Comparison of ENCODE assay signal across 9 cellular contexts in the genomic region with DNA sequence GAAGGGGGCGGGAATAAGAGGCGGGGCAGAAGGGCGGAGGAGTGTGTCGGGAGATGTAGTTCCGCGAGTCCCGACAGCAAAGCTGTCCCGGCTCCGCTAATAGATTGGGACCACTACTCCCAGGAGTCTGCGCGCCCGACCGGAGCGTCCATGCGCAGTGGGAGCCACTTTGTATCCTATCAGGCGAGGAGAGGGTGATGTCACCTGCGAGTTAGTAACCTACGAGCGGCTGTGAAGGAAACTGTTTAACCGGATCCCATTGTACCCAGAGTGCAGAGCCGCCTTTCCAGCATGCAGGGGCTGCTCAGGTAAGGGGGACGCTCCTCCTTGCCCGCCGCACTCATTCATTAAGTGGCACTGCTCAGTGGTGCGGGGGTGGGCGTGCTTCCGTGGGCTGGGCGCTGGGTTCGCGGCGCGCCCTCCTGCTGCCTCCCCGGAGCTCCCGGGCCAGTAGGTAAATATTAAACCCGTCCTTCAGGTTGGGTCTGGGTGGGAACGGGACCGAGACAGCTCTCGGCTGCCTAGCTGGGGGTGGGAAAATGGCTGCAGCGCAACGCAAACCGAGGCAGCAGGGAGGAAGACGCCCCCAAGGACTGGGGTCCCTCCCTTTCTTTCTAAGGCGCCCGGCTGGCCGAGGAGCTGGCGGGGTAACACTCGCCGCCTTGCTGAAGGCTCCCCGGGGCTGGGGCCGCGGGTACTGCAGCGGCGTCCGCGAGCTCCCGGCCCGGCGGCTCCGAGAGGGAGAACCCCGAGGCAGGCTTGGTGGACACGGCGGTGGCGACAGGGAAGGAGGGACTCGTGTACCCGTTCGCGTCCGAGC. TPM values are rescaled to one million over a fixed set of nuclear protein-coding genes. Genes with fewer than 3 reads are reported as not detected.
DNase-seq lines count a peak whose midpoint lies in the region; ATAC-seq, FAIRE-seq and TF ChIP-seq lines count a peak whose summit lies in the region.
"Had no signal": no experiment of that assay in that cellular context is flagged by ENCODE, and none has a peak within 500 bp of the region (broad histone marks: within the 10 kb centered on the region; RNA-seq: fewer than 3 reads in every experiment).

A gene (plus strand): TSS at position 207 of the 820 bp plus-strand sequence. CDS start 74,811 bp downstream, outside the sequence.

- DNase-seq in AG09319 (ENCODE audit: extremely low read depth, low read depth) = peak; percentile 95
- DNase-seq in NCI-H446 (lab: John Stamatoyannopoulos, UW) = peak; percentile 94 to 98
- peak; percentile 94 to 99 for DNase-seq in cerebellar nuclear complex (lab: John Stamatoyannopoulos, UW)
- peak; percentile 99 for DNase-seq in kidney
- peak; percentile 96 for DNase-seq in stimulated activated CD4-positive, alpha-beta T cell treated with anti-CD3 and anti-CD28 coated beads, Interleukin-15, amount 100 ng/mL, for 24 hours

- FAIRE-seq in kidney (lab: Jason Lieb, UNC) = peak; percentile 70
- FAIRE-seq: colon had no signal

- intact Hi-C loops in kidney (cut with DNase I) = no loop called here

- H3K9me3 ChIP-seq in kidney (ENCODE audit: control insufficient read depth in 1 of 2, low read length in 2 of 2) = no peaks in the 10 kb centered on the region

- peaks cover 0 to 11% of the 10 kb centered on the region in 2 donors for H3K4me1 ChIP-seq in kidney (ENCODE audit: control insufficient read depth in 1 of 2, insufficient read depth in 1 of 2, low read depth in 1 of 2, low read length in 2 of 2)

- H3K4me3 ChIP-seq in kidney (ENCODE audit: low read length in 2 of 2) = peak within 1 kb of the TSS; percentile 91 to 95

- ATAC-seq in GM19025 (IDR thresholded peaks at IDR 0.05; ENCODE audit: low read depth, unreplicated experiment) (peak; percentile 81), HG03342 (IDR thresholded peaks at IDR 0.05; ENCODE audit: unreplicated experiment) (peak; percentile 77)
- ATAC-seq in activated CD4-positive, CD25-positive, alpha-beta regulatory T cell treated with anti-CD3 and anti-CD28 coated beads, Interleukin-2, amount 50 U/mL, for 24 hours = peak; percentile 98

- H3K27ac ChIP-seq in kidney (ENCODE audit: low read depth in 2 of 2, low read length in 2 of 2) = peak within 1 kb of the TSS; percentile 90 to 94

- TF ChIP-seq CTCF in AG09319 (IDR thresholded peaks at IDR 0.05; ENCODE audit: low read depth, low read length) (no peak), kidney (IDR thresholded peaks at IDR 0.05; ENCODE audit: borderline replicate concordance, extremely low read depth, insufficient read depth) (no peak)

- H3K36me3 ChIP-seq in kidney (ENCODE audit: control insufficient read depth in 1 of 2, insufficient read depth in 2 of 2, low read length in 2 of 2) = no peaks in the 10 kb centered on the region

- peak within 1 kb of the TSS; percentile 90 to 91 for H3K9ac ChIP-seq in kidney (ENCODE audit: low read length in 2 of 2)

RNA-seq across cellular contexts. Expression of the gene that starts here (rescaled TPM):
- 47.8 TPM for total RNA-seq in kidney
- 5.3 TPM for polyA plus RNA-seq in kidney (ENCODE audit: insufficient read depth, low read depth, low replicate concordance)

Comparison
In these comparisons a context has a peak if more than half of its experiments do, and no peak if none do; other contexts are left out.
1. Peak in every context shown above with its lines: DNase-seq, ATAC-seq, H3K4me3 ChIP-seq and H3K27ac ChIP-seq.